Comparison of ENCODE assay signal across 9 cellular contexts in genomic region chr9:113350937-113351336, GRCh38. TPM values are rescaled to one million over a fixed set of nuclear protein-coding genes. Genes with fewer than 3 reads are reported as not detected.
DNase-seq lines count a peak whose midpoint lies in the region; ATAC-seq and TF ChIP-seq lines count a peak whose summit lies in the region.
"Had no signal": no experiment of that assay in that cellular context is flagged by ENCODE, and none has a peak within 500 bp of the region (broad histone marks: within the 10 kb centered on the region; RNA-seq: fewer than 3 reads in every experiment).

No MANE protein-coding gene starts in this region.

- peak overlapping the region; percentile 85 for H3K4me2 ChIP-seq in parathyroid adenoma (ENCODE audit: low read length)

- H3K27me3 Mint-ChIP-seq in activated CD4-positive, alpha-beta memory T cell treated with anti-CD3 and anti-CD28 coated beads for 36 hours = peaks cover 32% of the 10 kb centered on the region

- H3K27ac Mint-ChIP-seq in activated CD4-positive, alpha-beta memory T cell treated with anti-CD3 and anti-CD28 coated beads for 36 hours = peak overlapping the region; percentile 69

- ATAC-seq in GM18868 (IDR thresholded peaks at IDR 0.05; ENCODE audit: unreplicated experiment) = peak; percentile 33
- no peak for ATAC-seq in left cardiac atrium

- H3K4me1 ChIP-seq in parathyroid adenoma = peaks cover 20% of the 10 kb centered on the region
- peaks cover 22% of the 10 kb centered on the region for H3K4me1 ChIP-seq in suprapubic skin

- DNase-seq in HL-60 (ENCODE audit: low read depth in 1 of 2, low spot score in 1 of 2) (peak; percentile 55 to 68), suprapubic skin (ENCODE audit: low spot score in 2 of 2) (no peak), left cardiac atrium (no peak), T-helper 9 cell (no peak)
- DNase-seq in activated CD4-positive, alpha-beta memory T cell treated with anti-CD3 and anti-CD28 coated beads for 36 hours = peak; percentile 63
- DNase-seq: NCI-H510A had no signal

- 60% methylated on average over 6 of the region's 6 CpGs for WGBS in suprapubic skin

- no peaks in the 10 kb centered on the region for H3K36me3 Mint-ChIP-seq in activated CD4-positive, alpha-beta memory T cell treated with anti-CD3 and anti-CD28 coated beads for 36 hours

- CTCF ChIA-PET in activated CD4-positive, alpha-beta memory T cell treated with anti-CD3 and anti-CD28 coated beads for 36 hours (lab: Charles Lee) = interaction anchor here (0.6 to 2.1 kb wide), 5 partner anchors 10 to 304 kb away, joined by 3 to 7 read pairs (median 5); partner anchors contain the start of genes C9orf43, HDHD3 and POLE3

- H3K4me3 ChIP-seq in HL-60 (replicated peaks; ENCODE audit: insufficient read depth, low read length) (no peak overlapping the region), parathyroid adenoma (ENCODE audit: low read depth, low read length) (peak overlapping the region; percentile 89), suprapubic skin (no peak overlapping the region)

- H3K4me3 Mint-ChIP-seq in activated CD4-positive, alpha-beta memory T cell treated with anti-CD3 and anti-CD28 coated beads for 36 hours = peak overlapping the region; percentile 77

- H3K36me3 ChIP-seq in parathyroid adenoma (ENCODE audit: control insufficient read depth, insufficient read depth, low read length) (no peaks in the 10 kb centered on the region), suprapubic skin (no peaks in the 10 kb centered on the region)

- H2AFZ ChIP-seq in parathyroid adenoma = no peak overlapping the region

- no peak overlapping the region for H3K9ac ChIP-seq in parathyroid adenoma

- H3K9me3 ChIP-seq in parathyroid adenoma (ENCODE audit: control insufficient read depth, low read length) = no peaks in the 10 kb centered on the region
- H3K9me3 ChIP-seq in suprapubic skin = no peaks in the 10 kb centered on the region

- H3K27me3 ChIP-seq in HL-60 (ENCODE audit: insufficient read depth, poor library complexity, severe bottlenecking) (no peaks in the 10 kb centered on the region), parathyroid adenoma (ENCODE audit: control insufficient read depth, insufficient read depth, low read length) (no peaks in the 10 kb centered on the region), suprapubic skin (peaks cover 24% of the 10 kb centered on the region)

- POLR2A ChIA-PET in activated CD4-positive, alpha-beta memory T cell treated with anti-CD3 and anti-CD28 coated beads for 36 hours (lab: Charles Lee) = interaction anchor here (2.2 to 4.8 kb wide), 5 partner anchors 10 to 76 kb away, joined by 9 to 24 read pairs (median 11); partner anchors contain the start of genes C9orf43, CDC26, HDHD3 and POLE3

- no peak for TF ChIP-seq POLR2A in suprapubic skin (IDR thresholded peaks at IDR 0.05)

- TF ChIP-seq CTCF in HL-60 (IDR thresholded peaks at IDR 0.05; ENCODE audit: insufficient read depth, low read length) (no peak), parathyroid adenoma (IDR thresholded peaks at IDR 0.05) (no peak), suprapubic skin (IDR thresholded peaks at IDR 0.05) (no peak)

- peaks cover 14% of the 10 kb centered on the region for H3K79me2 ChIP-seq in parathyroid adenoma

- H3K27ac ChIP-seq in HL-60 (replicated peaks) (peak overlapping the region; percentile 68), parathyroid adenoma (peak overlapping the region; percentile 85), suprapubic skin (no peak overlapping the region)

- intact Hi-C loops in activated CD4-positive, alpha-beta memory T cell treated with anti-CD3 and anti-CD28 coated beads for 36 hours (cut with micrococcal nuclease) = loop anchor here (1.0 to 10.0 kb wide), 4 partner anchors 10 to 1246 kb away; no protein-coding TSS in a partner anchor
- intact Hi-C loops in left cardiac atrium (cut with DNase I) = no loop called here

- H3K9me3 Mint-ChIP-seq in activated CD4-positive, alpha-beta memory T cell treated with anti-CD3 and anti-CD28 coated beads for 36 hours = no peaks in the 10 kb centered on the region

- TF ChIP-seq EP300 in suprapubic skin (IDR thresholded peaks at IDR 0.05) = no peak

- peaks cover 47% of the 10 kb centered on the region for H3K4me1 Mint-ChIP-seq in activated CD4-positive, alpha-beta memory T cell treated with anti-CD3 and anti-CD28 coated beads for 36 hours (ENCODE audit: low read depth)

RNA-seq across cellular contexts. Expression of gene BSPRY, which starts 1.6 kb away (rescaled TPM):
- total RNA-seq in activated CD4-positive, alpha-beta memory T cell treated with anti-CD3 and anti-CD28 coated beads for 36 hours = 1 to 10 TPM; 7.6 to 8.5 TPM
- total RNA-seq in suprapubic skin = 10 to 100 TPM in 3 of 4 donors, 1 to 10 TPM in 1; 8.3 to 37.3 (median 30.8) TPM
- total RNA-seq in left cardiac atrium = 1 to 10 TPM in 1 of 2 donors, under 1 TPM in 1; 0.27 to 1.6 TPM
- total RNA-seq: lung microvascular endothelial cell had no signal

RNA-seq across cellular contexts. Expression of gene WDR31, which starts 10.9 kb away (rescaled TPM):
- total RNA-seq in activated CD4-positive, alpha-beta memory T cell treated with anti-CD3 and anti-CD28 coated beads for 36 hours = 1 to 10 TPM; 1.6 to 2.4 TPM
- total RNA-seq in suprapubic skin (1 to 10 TPM; 1.2 to 3.5 (median 1.7) TPM), left cardiac atrium (1 to 10 TPM; 4.9 to 5.7 TPM)

RNA-seq across cellular contexts. Expression of gene HDHD3, which starts 25.8 kb away (rescaled TPM):
- total RNA-seq in activated CD4-positive, alpha-beta memory T cell treated with anti-CD3 and anti-CD28 coated beads for 36 hours = 10 to 100 TPM; 17.2 to 17.7 TPM
- total RNA-seq in suprapubic skin (10 to 100 TPM; 24.9 to 69.0 (median 58.6) TPM), left cardiac atrium (10 to 100 TPM in 1 of 2 donors, 1 to 10 TPM in 1; 8.7 to 18.8 TPM)

RNA-seq across cellular contexts. Expression of gene RNF183, which starts 47.8 kb away (rescaled TPM):
- total RNA-seq in activated CD4-positive, alpha-beta memory T cell treated with anti-CD3 and anti-CD28 coated beads for 36 hours = under 1 TPM; 0.36 to 0.39 TPM
- total RNA-seq in suprapubic skin (1 to 10 TPM in 1 of 4 donors, not detected in 3; 2.0 TPM), left cardiac atrium (not detected)
- total RNA-seq: lung microvascular endothelial cell had no signal

RNA-seq across cellular contexts. Expression of gene ALAD, which starts 50.1 kb away (rescaled TPM):
- total RNA-seq in activated CD4-positive, alpha-beta memory T cell treated with anti-CD3 and anti-CD28 coated beads for 36 hours = 10 to 100 TPM; 21.4 to 22.9 TPM
- total RNA-seq in suprapubic skin = 10 to 100 TPM; 47.1 to 66.6 (median 53.6) TPM
- 10 to 100 TPM; 32.8 to 39.1 TPM for total RNA-seq in left cardiac atrium

Comparison
In these comparisons a context has a peak if more than half of its experiments do, and no peak if none do; other contexts are left out.
1. DNase-seq: peak in HL-60 (2 of 2) and activated CD4-positive, alpha-beta memory T cell treated with anti-CD3 and anti-CD28 coated beads for 36 hours (single experiment); none in suprapubic skin (0 of 2), left cardiac atrium (single experiment) and T-helper 9 cell (single experiment).